26 cellular contexts compared by ENCODE assay signal in genomic region chr16:2062801-2063200, GRCh38. TPM values are rescaled to one million over a fixed set of nuclear protein-coding genes. Genes with fewer than 3 reads are reported as not detected.
"Had no signal": no experiment of that assay in that cellular context is flagged by ENCODE, and none has a peak within 500 bp of the region (broad histone marks: within the 10 kb centered on the region; RNA-seq: fewer than 3 reads in every experiment).

No MANE protein-coding gene starts in this region.

- H3K4me3 ChIP-seq: coronary artery, dorsolateral prefrontal cortex, esophagus squamous epithelium, gastrocnemius medialis, heart right ventricle, left lung, lower lobe of right lung had no signal

- ATAC-seq: gastrocnemius medialis; heart right ventricle; left cardiac atrium; left lung; left ventricle myocardium superior; naive thymus-derived CD4-positive, alpha-beta T cell had no signal

- H3K4me1 ChIP-seq: esophagus squamous epithelium, gastrocnemius medialis, heart right ventricle, left lung, lower lobe of right lung had no signal

- H3K27me3 ChIP-seq: dorsolateral prefrontal cortex, esophagus squamous epithelium, gastrocnemius medialis, heart right ventricle, left lung had no signal

- H3K9me3 ChIP-seq: esophagus squamous epithelium, gastrocnemius medialis, heart right ventricle, left lung, lower lobe of right lung had no signal

- H3K27ac ChIP-seq: coronary artery, dorsolateral prefrontal cortex, esophagus squamous epithelium, gastrocnemius medialis, heart right ventricle, left lung, lower lobe of right lung had no signal

- DNase-seq: dermis blood vessel endothelial cell; dorsolateral prefrontal cortex; effector CD4-positive, alpha-beta T cell; effector memory CD4-positive, alpha-beta T cell; esophagus squamous epithelium; foreskin fibroblast; foreskin melanocyte; gastrocnemius medialis; glutamatergic neuron; head of caudate nucleus; heart right ventricle; hippocampal formation; left cardiac atrium; left lung; left ventricle myocardium superior; lower lobe of right lung; mesendoderm; midbrain; naive thymus-derived CD4-positive, alpha-beta T cell had no signal

- FAIRE-seq: colon, endothelial cell of umbilical vein, islet of Langerhans, keratinocyte had no signal

RNA-seq across cellular contexts. Expression of gene NPW, which starts 43.2 kb away (rescaled TPM):
- total RNA-seq: gastrocnemius medialis, kidney epithelial cell, left ventricle myocardium superior, lower lobe of right lung, mononuclear cell had no signal
- polyA plus RNA-seq: keratinocyte; naive thymus-derived CD4-positive, alpha-beta T cell had no signal
